In genomic region chr7:111407258-111407657, GRCh38 we compare ENCODE assay signal across 28 cellular contexts.
"Had no signal": no experiment of that assay in that cellular context is flagged by ENCODE, and none has a peak within 500 bp of the region (broad histone marks: within the 10 kb centered on the region; RNA-seq: fewer than 3 reads in every experiment).

No MANE protein-coding gene starts in this region.

- H3K27ac ChIP-seq: colonic mucosa, coronary artery, dorsolateral prefrontal cortex, epithelial cell of prostate, esophagus muscularis mucosa, esophagus squamous epithelium, foreskin keratinocyte, gastrocnemius medialis, gastroesophageal sphincter, heart left ventricle, heart right ventricle had no signal

- H3K4me3 Mint-ChIP-seq: dendritic cell treated with granulocyte-macrophage colony-stimulating factor and Interleukin-4, amounts not matched to agents 40 ng/mL and 50 ng/mL, for 4 days; effector memory CD8-positive, alpha-beta T cell; endodermal cell had no signal

- H3K9me3 ChIP-seq: colonic mucosa, esophagus muscularis mucosa, esophagus squamous epithelium, gastrocnemius medialis, gastroesophageal sphincter, heart left ventricle, heart right ventricle had no signal

- DNase-seq: colonic mucosa; cortex of kidney; dermis blood vessel endothelial cell; dorsolateral prefrontal cortex; effector CD4-positive, alpha-beta T cell; effector CD8-positive, alpha-beta T cell; effector memory CD4-positive, alpha-beta T cell; effector memory CD8-positive, alpha-beta T cell; endodermal cell; erythroblast; esophagus squamous epithelium; foreskin fibroblast; foreskin keratinocyte; foreskin melanocyte; gastrocnemius medialis; glutamatergic neuron; head of caudate nucleus; heart left ventricle; heart right ventricle had no signal

- H3K36me3 ChIP-seq: colonic mucosa, esophagus muscularis mucosa, esophagus squamous epithelium, gastrocnemius medialis, gastroesophageal sphincter, heart left ventricle, heart right ventricle had no signal

- H3K4me3 ChIP-seq: colonic mucosa, coronary artery, dorsolateral prefrontal cortex, esophagus muscularis mucosa, esophagus squamous epithelium, gastrocnemius medialis, gastroesophageal sphincter, heart left ventricle, heart right ventricle had no signal

- H3K4me1 ChIP-seq: colonic mucosa, esophagus muscularis mucosa, esophagus squamous epithelium, foreskin keratinocyte, gastrocnemius medialis, gastroesophageal sphincter had no signal

- H3K4me1 Mint-ChIP-seq: endodermal cell had no signal

- FAIRE-seq: endometrium, endothelial cell of umbilical vein, frontal cortex had no signal

- H3K9me3 Mint-ChIP-seq: endodermal cell had no signal

- H3K27me3 ChIP-seq: colonic mucosa, dorsolateral prefrontal cortex, esophagus muscularis mucosa, esophagus squamous epithelium, foreskin keratinocyte, gastrocnemius medialis, gastroesophageal sphincter, heart left ventricle, heart right ventricle had no signal

- ATAC-seq: effector memory CD8-positive, alpha-beta T cell; esophagus mucosa; foreskin keratinocyte; gastrocnemius medialis; gastroesophageal sphincter; heart left ventricle; heart right ventricle had no signal

- H3K27me3 Mint-ChIP-seq: dendritic cell treated with granulocyte-macrophage colony-stimulating factor and Interleukin-4, amounts not matched to agents 40 ng/mL and 50 ng/mL, for 4 days; effector memory CD8-positive, alpha-beta T cell had no signal

- H3K27ac Mint-ChIP-seq: dendritic cell treated with granulocyte-macrophage colony-stimulating factor and Interleukin-4, amounts not matched to agents 40 ng/mL and 50 ng/mL, for 4 days; effector memory CD8-positive, alpha-beta T cell; endodermal cell had no signal
